Comparison of ENCODE assay signal across 10 cellular contexts in the genomic region with DNA sequence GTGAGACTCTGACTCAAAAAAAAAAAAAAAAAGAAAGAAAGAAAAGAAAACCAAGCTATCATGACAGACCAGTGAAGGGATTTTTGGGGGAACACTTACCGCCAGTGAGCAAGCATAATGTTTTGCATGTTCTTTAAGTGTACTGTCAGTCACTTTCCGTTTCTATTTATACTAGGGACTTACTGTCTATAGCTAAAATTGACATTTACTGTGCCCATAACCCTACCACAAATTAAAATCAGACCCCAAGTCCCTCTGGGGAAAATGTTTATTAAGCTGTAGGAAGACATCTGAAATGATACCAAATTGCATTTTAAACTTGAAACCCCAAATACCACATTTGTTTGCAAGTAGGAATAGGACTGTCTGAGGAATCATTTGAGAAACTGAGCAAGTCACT.
A peak's percentile ranks its signal among the peaks of the same experiment; 100 is the strongest.
DNase-seq lines count a peak whose midpoint lies in the region; ATAC-seq, FAIRE-seq and TF ChIP-seq lines count a peak whose summit lies in the region.
"Had no signal": no experiment of that assay in that cellular context is flagged by ENCODE, and none has a peak within 500 bp of the region (broad histone marks: within the 10 kb centered on the region; RNA-seq: fewer than 3 reads in every experiment).

No MANE protein-coding gene starts in this region.

- FAIRE-seq in GM12891 (lab: Jason Lieb, UNC) (peak; percentile 31), small intestine (lab: Jason Lieb, UNC) (no peak)
- FAIRE-seq: G401.6 had no signal

- ATAC-seq in GM19455 (IDR thresholded peaks at IDR 0.05; ENCODE audit: unreplicated experiment) (peak; percentile 95), HG02870 (IDR thresholded peaks at IDR 0.05; ENCODE audit: unreplicated experiment) (peak; percentile 58), HG03565 (IDR thresholded peaks at IDR 0.05; ENCODE audit: unreplicated experiment) (peak; percentile 73)

- WGBS in small intestine, 3 donors: 70 to 80% (median 71%) methylated on average over 2 of the region's 2 CpGs
- WGBS in suprapubic skin: 81% methylated on average over 2 of the region's 2 CpGs

- TF ChIP-seq POLR2A in GM12891 (IDR thresholded peaks at IDR 0.05; ENCODE audit: low read depth, low read length): no peak
- no peak for TF ChIP-seq POLR2A in suprapubic skin (IDR thresholded peaks at IDR 0.05)

- H3K9me3 ChIP-seq in small intestine (ENCODE audit: control insufficient read depth, low read depth) (no peaks in the 10 kb centered on the region), suprapubic skin (no peaks in the 10 kb centered on the region)

- DNase-seq in GM12891 (ENCODE audit: insufficient read length, low spot score) (no peak), small intestine (no peak), suprapubic skin (ENCODE audit: low spot score in 2 of 2) (no peak), NCI-H2081 (lab: John Stamatoyannopoulos, UW) (no peak), inferior parietal cortex (ENCODE audit: extremely low spot score) (no peak)
- DNase-seq: stimulated activated CD4-positive, alpha-beta T cell treated with anti-CD3 and anti-CD28 coated beads, Interleukin-4, amount 100 ng/mL, for 4 hours had no signal

- TF ChIP-seq EP300 in suprapubic skin (IDR thresholded peaks at IDR 0.05): no peak

- H3K4me3 ChIP-seq in small intestine (ENCODE audit: low read depth in 1 of 2, low read length in 2 of 2) (no peak overlapping the region), suprapubic skin (no peak overlapping the region)

- no peak overlapping the region for H3K27ac ChIP-seq in small intestine (ENCODE audit: low read depth in 1 of 2, low read length in 1 of 2)
- no peak overlapping the region for H3K27ac ChIP-seq in suprapubic skin

- no peaks in the 10 kb centered on the region for H3K4me1 ChIP-seq in small intestine (ENCODE audit: control insufficient read depth in 2 of 2, insufficient read depth in 1 of 2, low read depth in 1 of 2, low read length in 1 of 2)
- H3K4me1 ChIP-seq in suprapubic skin: peaks cover 16% of the 10 kb centered on the region

- TF ChIP-seq CTCF in suprapubic skin (IDR thresholded peaks at IDR 0.05): no peak

- H3K36me3 ChIP-seq in small intestine (ENCODE audit: control insufficient read depth in 2 of 2, insufficient read depth in 2 of 2, low read length in 2 of 2): no peaks in the 10 kb centered on the region
- H3K36me3 ChIP-seq in suprapubic skin: no peaks in the 10 kb centered on the region

- H3K27me3 ChIP-seq in small intestine (ENCODE audit: control insufficient read depth in 2 of 2, insufficient read depth in 2 of 2, low read length in 2 of 2) (no peaks in the 10 kb centered on the region), suprapubic skin (no peaks in the 10 kb centered on the region)

TF ChIP-seq in GM12891, 5 proteins besides CTCF, POLR2A, EP300 and RAD21:
- TF ChIP-seq TAF1 (IDR thresholded peaks at IDR 0.05; ENCODE audit: low read depth, low read length) (no peak), POLR2AphosphoS5 (IDR thresholded peaks at IDR 0.05; ENCODE audit: low read depth, low read length) (no peak), POU2F2 (IDR thresholded peaks at IDR 0.05; ENCODE audit: low read depth, low read length) (peak; percentile 17; the same call in 1 of the 2 replicates), SPI1 (IDR thresholded peaks at IDR 0.05; ENCODE audit: low read depth, low read length) (no peak)
